Comparison of ENCODE assay signal across 2 cellular contexts in genomic region chr17:67013891-67014290, GRCh38.
A peak's percentile ranks its signal among the peaks of the same experiment; 100 is the strongest.
TF ChIP-seq lines count a peak whose summit lies in the region.

No MANE protein-coding gene starts in this region.

TF ChIP-seq in SK-N-SH, 30 proteins besides CTCF, POLR2A, EP300 and RAD21:
- TF ChIP-seq FOXM1 (IDR thresholded peaks at IDR 0.05; ENCODE audit: low read depth): no peak
- TF ChIP-seq RCOR1 (IDR thresholded peaks at IDR 0.05; ENCODE audit: low read length): 0 out of 2 replicates have a peak, but pooled peaks have one; percentile 16
- TF ChIP-seq USF2 (IDR thresholded peaks at IDR 0.05; ENCODE audit: borderline replicate concordance, low read depth, low read length): no peak
- no peak for TF ChIP-seq POLR2AphosphoS5 (IDR thresholded peaks at IDR 0.05; ENCODE audit: low read depth, low read length)

TF ChIP-seq in SK-N-SH treated with all-trans-retinoic acid at 6 μM for 48 hours, 23 proteins besides CTCF, POLR2A, EP300 and RAD21:
- no peak for TF ChIP-seq ZNF565 (CRISPR knock-in tag; conservative IDR thresholded peaks at IDR 0.05; ENCODE audit: low read depth)
- TF ChIP-seq POU6F1 (CRISPR knock-in tag; IDR thresholded peaks at IDR 0.05; ENCODE audit: borderline replicate concordance, low read depth): no peak
- no peak for TF ChIP-seq CSRNP3 (CRISPR knock-in tag; IDR thresholded peaks at IDR 0.05)
- TF ChIP-seq ISL1 (CRISPR knock-in tag; IDR thresholded peaks at IDR 0.05): no peak
- no peak for TF ChIP-seq ZNF70 (CRISPR knock-in tag; IDR thresholded peaks at IDR 0.05)
